Comparison of ENCODE assay signal across 1 cellular context in the genomic region with DNA sequence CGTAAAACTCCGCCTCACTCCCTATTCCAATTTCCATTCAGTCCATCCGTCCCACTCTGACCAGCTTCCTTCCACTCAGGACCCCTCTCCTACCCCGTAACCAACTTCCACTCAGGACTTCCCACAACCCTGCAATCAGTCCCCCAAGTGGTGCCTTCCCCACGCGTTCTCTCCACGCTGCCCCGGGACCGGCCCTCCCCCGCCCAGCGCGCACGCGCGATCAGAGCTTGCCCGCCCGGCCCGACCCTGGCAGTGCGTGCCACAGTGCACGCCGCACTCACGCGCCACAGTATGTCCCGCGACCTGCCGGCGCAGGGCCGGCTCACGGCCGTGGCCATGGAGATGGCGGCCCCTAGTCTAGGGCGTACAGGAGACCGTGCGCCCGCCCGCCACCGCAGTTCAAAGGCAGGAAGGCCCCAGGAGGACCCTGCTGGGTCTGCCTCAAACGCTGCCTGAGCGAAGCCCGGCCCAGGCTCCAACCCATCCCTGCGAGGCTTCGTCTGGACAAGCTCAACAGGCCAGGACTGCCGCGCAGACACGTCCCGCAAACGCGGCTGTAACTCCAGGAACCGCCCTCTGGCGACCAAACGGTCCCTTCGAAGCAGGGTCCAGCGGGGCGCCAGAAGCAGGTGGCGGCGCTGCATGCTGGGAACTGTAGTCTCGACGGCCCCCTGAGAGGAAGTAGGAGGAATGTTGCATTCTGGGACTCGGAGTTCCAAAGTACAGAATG.
TF ChIP-seq lines count a peak whose summit lies in the region.

A gene with protein sequence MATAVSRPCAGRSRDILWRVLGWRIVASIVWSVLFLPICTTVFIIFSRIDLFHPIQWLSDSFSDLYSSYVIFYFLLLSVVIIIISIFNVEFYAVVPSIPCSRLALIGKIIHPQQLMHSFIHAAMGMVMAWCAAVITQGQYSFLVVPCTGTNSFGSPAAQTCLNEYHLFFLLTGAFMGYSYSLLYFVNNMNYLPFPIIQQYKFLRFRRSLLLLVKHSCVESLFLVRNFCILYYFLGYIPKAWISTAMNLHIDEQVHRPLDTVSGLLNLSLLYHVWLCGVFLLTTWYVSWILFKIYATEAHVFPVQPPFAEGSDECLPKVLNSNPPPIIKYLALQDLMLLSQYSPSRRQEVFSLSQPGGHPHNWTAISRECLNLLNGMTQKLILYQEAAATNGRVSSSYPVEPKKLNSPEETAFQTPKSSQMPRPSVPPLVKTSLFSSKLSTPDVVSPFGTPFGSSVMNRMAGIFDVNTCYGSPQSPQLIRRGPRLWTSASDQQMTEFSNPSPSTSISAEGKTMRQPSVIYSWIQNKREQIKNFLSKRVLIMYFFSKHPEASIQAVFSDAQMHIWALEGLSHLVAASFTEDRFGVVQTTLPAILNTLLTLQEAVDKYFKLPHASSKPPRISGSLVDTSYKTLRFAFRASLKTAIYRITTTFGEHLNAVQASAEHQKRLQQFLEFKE (minus strand): TSS at position 373 of the 730 bp plus-strand sequence. CDS start 35 bp downstream, at position 338.

TF ChIP-seq in K562, 482 proteins besides CTCF, POLR2A, EP300 and RAD21 (continued from another document and continues in another):
- TF ChIP-seq NRF1 (conservative IDR thresholded peaks at IDR 0.05 in 1 of 2, IDR thresholded peaks at IDR 0.05 in 1 of 2) = peak; percentile 89 to 91
- TF ChIP-seq, protein P1, sequence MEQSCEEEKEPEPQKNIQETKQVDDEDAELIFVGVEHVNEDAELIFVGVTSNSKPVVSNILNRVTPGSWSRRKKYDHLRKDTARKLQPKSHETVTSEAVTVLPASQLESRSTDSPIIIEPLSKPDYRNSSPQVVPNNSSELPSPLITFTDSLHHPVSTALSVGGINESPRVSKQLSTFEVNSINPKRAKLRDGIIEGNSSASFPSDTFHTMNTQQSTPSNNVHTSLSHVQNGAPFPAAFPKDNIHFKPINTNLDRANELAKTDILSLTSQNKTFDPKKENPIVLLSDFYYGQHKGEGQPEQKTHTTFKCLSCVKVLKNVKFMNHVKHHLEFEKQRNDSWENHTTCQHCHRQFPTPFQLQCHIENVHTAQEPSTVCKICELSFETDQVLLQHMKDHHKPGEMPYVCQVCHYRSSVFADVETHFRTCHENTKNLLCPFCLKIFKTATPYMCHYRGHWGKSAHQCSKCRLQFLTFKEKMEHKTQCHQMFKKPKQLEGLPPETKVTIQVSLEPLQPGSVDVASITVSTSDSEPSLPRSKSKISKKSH (CRISPR knock-in tag; IDR thresholded peaks at IDR 0.05) = no peak
- TF ChIP-seq KLF13 (tag; IDR thresholded peaks at IDR 0.05; ENCODE audit: borderline replicate concordance, low read depth) = peak; percentile 87; the same call in 1 of the 2 replicates
- peak; percentile 27; the same call in 1 of the 2 replicates for TF ChIP-seq ILF3 (IDR thresholded peaks at IDR 0.05; ENCODE audit: borderline replicate concordance)
- TF ChIP-seq HSF4 (CRISPR knock-in tag; IDR thresholded peaks at IDR 0.05; ENCODE audit: borderline replicate concordance) = no peak
- TF ChIP-seq XRCC4 (IDR thresholded peaks at IDR 0.05; ENCODE audit: extremely low read depth, insufficient read depth, insufficient read length) = no peak
- TF ChIP-seq PCBP2 (IDR thresholded peaks at IDR 0.05; ENCODE audit: low read depth, low read length, poor library complexity, severe bottlenecking) = no peak
- no peak for TF ChIP-seq ZEB2 (IDR thresholded peaks at IDR 0.05)
- no peak for TF ChIP-seq ZNF146 (CRISPR knock-in tag; IDR thresholded peaks at IDR 0.05; ENCODE audit: unreplicated experiment)
- TF ChIP-seq TBL1XR1 (IDR thresholded peaks at IDR 0.05; ENCODE audit: low read length in 2 of 2) = peak; percentile 75 to 84; a peak in 3 of 4 replicates
- TF ChIP-seq, protein P2, sequence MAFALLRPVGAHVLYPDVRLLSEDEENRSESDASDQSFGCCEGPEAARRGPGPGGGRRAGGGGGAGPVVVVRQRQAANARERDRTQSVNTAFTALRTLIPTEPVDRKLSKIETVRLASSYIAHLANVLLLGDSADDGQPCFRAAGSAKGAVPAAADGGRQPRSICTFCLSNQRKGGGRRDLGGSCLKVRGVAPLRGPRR (CRISPR knock-in tag; IDR thresholded peaks at IDR 0.05) = no peak
- TF ChIP-seq, protein P3, sequence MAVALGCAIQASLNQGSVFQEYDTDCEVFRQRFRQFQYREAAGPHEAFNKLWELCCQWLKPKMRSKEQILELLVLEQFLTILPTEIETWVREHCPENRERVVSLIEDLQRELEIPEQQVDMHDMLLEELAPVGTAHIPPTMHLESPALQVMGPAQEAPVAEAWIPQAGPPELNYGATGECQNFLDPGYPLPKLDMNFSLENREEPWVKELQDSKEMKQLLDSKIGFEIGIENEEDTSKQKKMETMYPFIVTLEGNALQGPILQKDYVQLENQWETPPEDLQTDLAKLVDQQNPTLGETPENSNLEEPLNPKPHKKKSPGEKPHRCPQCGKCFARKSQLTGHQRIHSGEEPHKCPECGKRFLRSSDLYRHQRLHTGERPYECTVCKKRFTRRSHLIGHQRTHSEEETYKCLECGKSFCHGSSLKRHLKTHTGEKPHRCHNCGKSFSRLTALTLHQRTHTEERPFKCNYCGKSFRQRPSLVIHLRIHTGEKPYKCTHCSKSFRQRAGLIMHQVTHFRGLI (CRISPR knock-in tag; IDR thresholded peaks at IDR 0.05) = peak; percentile 61; the same call in 1 of the 2 replicates
- no peak for TF ChIP-seq MYNN (IDR thresholded peaks at IDR 0.05)
- TF ChIP-seq MYNN (CRISPR knock-in tag; IDR thresholded peaks at IDR 0.05) = no peak
- TF ChIP-seq SNIP1 (IDR thresholded peaks at IDR 0.05; ENCODE audit: low read depth) = no peak
- TF ChIP-seq ZNF124 (CRISPR knock-in tag; IDR thresholded peaks at IDR 0.05) = no peak
- TF ChIP-seq ARNT (IDR thresholded peaks at IDR 0.05) = peak in 1 of 2 experiments; percentile 94; a peak in 3 of 4 replicates
- TF ChIP-seq ZNF133 (CRISPR knock-in tag; IDR thresholded peaks at IDR 0.05) = no peak
- TF ChIP-seq CUX1 (CRISPR knock-in tag; IDR thresholded peaks at IDR 0.05) = no peak
- no peak for TF ChIP-seq ZNF561 (CRISPR knock-in tag; conservative IDR thresholded peaks at IDR 0.05)
- no peak for TF ChIP-seq TFE3 (CRISPR knock-in tag; IDR thresholded peaks at IDR 0.05)
- TF ChIP-seq KAT2B (IDR thresholded peaks at IDR 0.05; ENCODE audit: low read depth, low read length) = no peak
- TF ChIP-seq, protein P4, sequence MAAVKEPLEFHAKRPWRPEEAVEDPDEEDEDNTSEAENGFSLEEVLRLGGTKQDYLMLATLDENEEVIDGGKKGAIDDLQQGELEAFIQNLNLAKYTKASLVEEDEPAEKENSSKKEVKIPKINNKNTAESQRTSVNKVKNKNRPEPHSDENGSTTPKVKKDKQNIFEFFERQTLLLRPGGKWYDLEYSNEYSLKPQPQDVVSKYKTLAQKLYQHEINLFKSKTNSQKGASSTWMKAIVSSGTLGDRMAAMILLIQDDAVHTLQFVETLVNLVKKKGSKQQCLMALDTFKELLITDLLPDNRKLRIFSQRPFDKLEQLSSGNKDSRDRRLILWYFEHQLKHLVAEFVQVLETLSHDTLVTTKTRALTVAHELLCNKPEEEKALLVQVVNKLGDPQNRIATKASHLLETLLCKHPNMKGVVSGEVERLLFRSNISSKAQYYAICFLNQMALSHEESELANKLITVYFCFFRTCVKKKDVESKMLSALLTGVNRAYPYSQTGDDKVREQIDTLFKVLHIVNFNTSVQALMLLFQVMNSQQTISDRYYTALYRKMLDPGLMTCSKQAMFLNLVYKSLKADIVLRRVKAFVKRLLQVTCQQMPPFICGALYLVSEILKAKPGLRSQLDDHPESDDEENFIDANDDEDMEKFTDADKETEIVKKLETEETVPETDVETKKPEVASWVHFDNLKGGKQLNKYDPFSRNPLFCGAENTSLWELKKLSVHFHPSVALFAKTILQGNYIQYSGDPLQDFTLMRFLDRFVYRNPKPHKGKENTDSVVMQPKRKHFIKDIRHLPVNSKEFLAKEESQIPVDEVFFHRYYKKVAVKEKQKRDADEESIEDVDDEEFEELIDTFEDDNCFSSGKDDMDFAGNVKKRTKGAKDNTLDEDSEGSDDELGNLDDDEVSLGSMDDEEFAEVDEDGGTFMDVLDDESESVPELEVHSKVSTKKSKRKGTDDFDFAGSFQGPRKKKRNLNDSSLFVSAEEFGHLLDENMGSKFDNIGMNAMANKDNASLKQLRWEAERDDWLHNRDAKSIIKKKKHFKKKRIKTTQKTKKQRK (IDR thresholded peaks at IDR 0.05; ENCODE audit: borderline replicate concordance, low read depth, low read length) = no peak
- peak; percentile 97 for TF ChIP-seq ERF (CRISPR knock-in tag; IDR thresholded peaks at IDR 0.05)
